In genomic region chr3:122383915-122384697, GRCh38 we compare ENCODE assay signal across 7 cellular contexts. TPM values are rescaled to one million over a fixed set of nuclear protein-coding genes. Genes with fewer than 3 reads are reported as not detected.
DNase-seq lines count a peak whose midpoint lies in the region; ATAC-seq lines count a peak whose summit lies in the region.

Gene FAM162A, plus strand, starts transcription at chr3:122384182. Its CDS starts 84 bp downstream, at chr3:122384266.

- peak; percentile 60 for ATAC-seq in GM18508 (IDR thresholded peaks at IDR 0.05; ENCODE audit: insufficient read depth, unreplicated experiment)
- peak; percentile 93 for ATAC-seq in HG03025 (IDR thresholded peaks at IDR 0.05; ENCODE audit: low FRiP score, unreplicated experiment)
- ATAC-seq in sciatic nerve, result peak; percentile 99

- intact Hi-C loops in sciatic nerve (cut with DNase I), result loop anchor here (5.0 kb wide), 1 partner anchor 298 kb away; the partner anchor contains the start of gene PARP14

- DNase-seq in NCI-H2029 treated with DMSO at 0.1 percent for 48 hours (lab: John Stamatoyannopoulos, UW) (peak; percentile 73), T-helper 9 cell (peak; percentile 90), astrocyte of the hippocampus (ENCODE audit: low read depth, low spot score) (peak; percentile 96), hippocampal formation (lab: John Stamatoyannopoulos, UW) (peak; percentile 91 to 92), sciatic nerve (ENCODE audit: low spot score) (peak; percentile 95)

RNA-seq across cellular contexts. Expression of gene FAM162A, which starts in this region (rescaled TPM):
- total RNA-seq in sciatic nerve, result 36.1 TPM

Comparison
In these comparisons a context has a peak if more than half of its experiments do, and no peak if none do; other contexts are left out.
1. Peak in every context shown above with its lines: DNase-seq and ATAC-seq.